ENCODE assay signal across 8 cellular contexts in the genomic region with DNA sequence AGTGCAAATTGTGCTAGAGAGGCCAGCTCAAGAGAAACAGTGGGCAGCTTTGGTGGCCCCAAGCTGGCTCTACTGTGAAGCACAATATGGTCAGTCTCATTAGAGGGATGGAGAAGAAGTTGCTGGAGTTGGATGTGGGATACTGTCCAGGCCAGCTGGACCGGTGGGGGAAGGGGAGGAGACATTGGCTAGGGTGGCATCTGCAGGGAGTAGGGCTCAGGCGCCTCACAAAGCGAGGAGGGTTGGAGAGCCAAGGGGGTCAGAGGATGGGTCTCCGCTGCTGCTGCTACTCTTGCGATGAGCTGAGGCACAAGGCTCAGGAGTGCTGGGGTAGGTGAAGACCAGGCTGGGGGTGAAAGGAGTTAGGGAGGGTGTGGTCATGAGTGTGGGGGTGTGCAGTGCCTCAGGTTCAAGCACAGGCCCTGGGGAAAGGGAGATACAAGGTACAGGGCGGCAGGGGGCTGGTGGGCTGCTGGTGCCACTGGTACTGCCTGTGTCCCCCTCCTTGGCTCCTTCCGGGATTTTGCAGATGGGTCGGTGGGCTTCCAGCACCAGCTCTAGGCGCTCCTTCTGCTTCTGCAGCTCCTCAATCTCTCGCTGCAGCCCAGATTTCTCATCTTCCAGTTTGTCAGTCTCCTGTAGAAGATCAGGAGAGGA. TPM values are rescaled to one million over a fixed set of nuclear protein-coding genes. Genes with fewer than 3 reads are reported as not detected.
A peak's percentile ranks its signal among the peaks of the same experiment; 100 is the strongest.
DNase-seq lines count a peak whose midpoint lies in the region; ATAC-seq, FAIRE-seq and TF ChIP-seq lines count a peak whose summit lies in the region.
"Had no signal": no experiment of that assay in that cellular context is flagged by ENCODE, and none has a peak within 500 bp of the region (broad histone marks: within the 10 kb centered on the region; RNA-seq: fewer than 3 reads in every experiment).

No MANE protein-coding gene starts in this region.

- TF ChIP-seq POLR2A in GM12891 (IDR thresholded peaks at IDR 0.05; ENCODE audit: low read depth, low read length) (peak; percentile 19; the same call in 1 of the 2 replicates), Raji (IDR thresholded peaks at IDR 0.05; ENCODE audit: insufficient read depth, low read depth, low read length) (peak; percentile 32; the same call in 1 of the 2 replicates)

- DNase-seq in GM12891 (ENCODE audit: insufficient read length, low spot score): no peak
- DNase-seq in fibroblast of mammary gland (ENCODE audit: low read depth): no peak
- DNase-seq in iPS-NIHi7 (ENCODE audit: extremely low spot score): no peak
- DNase-seq in Kasumi-1 (lab: John Stamatoyannopoulos, UW): no peak

- peak overlapping the region; percentile 92 for H3K27ac Mint-ChIP-seq in stimulated activated memory B cell treated with anti-CD40 and anti-IgM and Interleukin-4, amounts not matched to agents 10 μg/mL and 1 μg/mL and 100 μg/mL, for 72 hours

- no peaks in the 10 kb centered on the region for H3K27me3 Mint-ChIP-seq in stimulated activated memory B cell treated with anti-CD40 and anti-IgM and Interleukin-4, amounts not matched to agents 10 μg/mL and 1 μg/mL and 100 μg/mL, for 72 hours

- peak overlapping the region; percentile 49 for H3K4me3 ChIP-seq in fibroblast of mammary gland (ENCODE audit: control insufficient read depth, low read depth, low read length)
- H3K4me3 ChIP-seq: mucosa of descending colon had no signal

- peak overlapping the region; percentile 83 for H3K4me3 Mint-ChIP-seq in stimulated activated memory B cell treated with anti-CD40 and anti-IgM and Interleukin-4, amounts not matched to agents 10 μg/mL and 1 μg/mL and 100 μg/mL, for 72 hours

- H3K4me1 Mint-ChIP-seq in stimulated activated memory B cell treated with anti-CD40 and anti-IgM and Interleukin-4, amounts not matched to agents 10 μg/mL and 1 μg/mL and 100 μg/mL, for 72 hours: peaks cover 77% of the 10 kb centered on the region

- no peak for FAIRE-seq in GM12891 (lab: Jason Lieb, UNC)

- no peaks in the 10 kb centered on the region for H3K9me3 Mint-ChIP-seq in stimulated activated memory B cell treated with anti-CD40 and anti-IgM and Interleukin-4, amounts not matched to agents 10 μg/mL and 1 μg/mL and 100 μg/mL, for 72 hours

- no peak for ATAC-seq in stimulated activated memory B cell treated with anti-CD40 and anti-IgM and Interleukin-4, amounts not matched to agents 10 μg/mL and 1 μg/mL and 100 μg/mL, for 72 hours
- no peak for ATAC-seq in GM18520 (IDR thresholded peaks at IDR 0.05; ENCODE audit: unreplicated experiment)
- ATAC-seq: mucosa of descending colon had no signal

- no peaks in the 10 kb centered on the region for H3K36me3 Mint-ChIP-seq in stimulated activated memory B cell treated with anti-CD40 and anti-IgM and Interleukin-4, amounts not matched to agents 10 μg/mL and 1 μg/mL and 100 μg/mL, for 72 hours

- TF ChIP-seq CTCF in fibroblast of mammary gland (conservative IDR thresholded peaks at IDR 0.05; ENCODE audit: control insufficient read depth, insufficient read depth, low read depth, low read length): no peak

TF ChIP-seq in GM12891, 5 proteins besides CTCF, POLR2A, EP300 and RAD21:
- TF ChIP-seq PAX5 (IDR thresholded peaks at IDR 0.05; ENCODE audit: insufficient read depth, low read length, severe bottlenecking) (no peak), POLR2AphosphoS5 (IDR thresholded peaks at IDR 0.05; ENCODE audit: low read depth, low read length) (no peak; the same call in none of the 2 replicates), POU2F2 (IDR thresholded peaks at IDR 0.05; ENCODE audit: low read depth, low read length) (no peak)

RNA-seq across cellular contexts. Expression of gene CCDC85B, which starts 2.3 kb away (rescaled TPM):
- polyA plus RNA-seq in GM12891 (2012; ENCODE audit: low read depth, missing spikeins): 39.0 TPM

RNA-seq across cellular contexts. Expression of gene FIBP, which starts 4.5 kb away (rescaled TPM):
- polyA plus RNA-seq in GM12891 (2012; ENCODE audit: low read depth, missing spikeins): 90.9 TPM

RNA-seq across cellular contexts. Expression of gene FOSL1, which starts 7.4 kb away (rescaled TPM):
- polyA plus RNA-seq in GM12891 (2012; ENCODE audit: low read depth, missing spikeins): 3.7 TPM

RNA-seq across cellular contexts. Expression of gene CTSW, which starts 13.2 kb away (rescaled TPM):
- 3.3 TPM for polyA plus RNA-seq in GM12891 (2012; ENCODE audit: low read depth, missing spikeins)

RNA-seq across cellular contexts. Expression of gene EFEMP2, which starts 20.2 kb away (rescaled TPM):
- 4.7 TPM for polyA plus RNA-seq in GM12891 (2012; ENCODE audit: low read depth, missing spikeins)
